Comparison of ENCODE assay signal across 8 cellular contexts in genomic region chr9:121463026-121463827, GRCh38. TPM values are rescaled to one million over a fixed set of nuclear protein-coding genes. Genes with fewer than 3 reads are reported as not detected.
DNase-seq lines count a peak whose midpoint lies in the region; ATAC-seq and TF ChIP-seq lines count a peak whose summit lies in the region.

No MANE protein-coding gene starts in this region.

- no peaks in the 10 kb centered on the region for H3K9me3 Mint-ChIP-seq in progenitor cell of endocrine pancreas (ENCODE audit: low read depth)

- no peaks in the 10 kb centered on the region for H3K9me3 ChIP-seq in SJCRH30 (replicated peaks)

- H3K27me3 Mint-ChIP-seq in progenitor cell of endocrine pancreas, result peaks cover 38% of the 10 kb centered on the region

- H3K36me3 Mint-ChIP-seq in progenitor cell of endocrine pancreas (ENCODE audit: insufficient read depth), result no peaks in the 10 kb centered on the region

- no peaks in the 10 kb centered on the region for H3K4me1 Mint-ChIP-seq in progenitor cell of endocrine pancreas (ENCODE audit: low read depth)

- H3K4me3 ChIP-seq in SJCRH30, result no peak overlapping the region
- H3K4me3 ChIP-seq in fibroblast of pulmonary artery (replicated peaks; ENCODE audit: low read depth, low read length), result no peak overlapping the region

- TF ChIP-seq CTCF in GM12873 (IDR thresholded peaks at IDR 0.05; ENCODE audit: insufficient read depth, low read depth, low read length, missing control alignments), result peak; percentile 72
- peak; percentile 80 for TF ChIP-seq CTCF in fibroblast of pulmonary artery (IDR thresholded peaks at IDR 0.05; ENCODE audit: low read length, missing control alignments)
- peak; percentile 58 for TF ChIP-seq CTCF in progenitor cell of endocrine pancreas (IDR thresholded peaks at IDR 0.05; ENCODE audit: unreplicated experiment)

- H3K27ac ChIP-seq in SJCRH30, result no peak overlapping the region

- in situ Hi-C loops in ACHN (cut with HindIII; ENCODE audit: low pct_ligation_motif_present, low pct_unique_long_range_greater_than_20kb, low sequenced_read_pairs), result no loop called here

- H3K36me3 ChIP-seq in SJCRH30, result no peaks in the 10 kb centered on the region

- no peaks in the 10 kb centered on the region; the same call in 1 of the 2 replicates for H3K4me1 ChIP-seq in SJCRH30

- H3K27ac Mint-ChIP-seq in progenitor cell of endocrine pancreas, result no peak overlapping the region

- no peak overlapping the region for H3K4me3 Mint-ChIP-seq in progenitor cell of endocrine pancreas (ENCODE audit: low read depth)

- no peak for ATAC-seq in HG02798 (IDR thresholded peaks at IDR 0.05; ENCODE audit: poor library complexity, unreplicated experiment)

- peaks cover 6% of the 10 kb centered on the region for H3K27me3 ChIP-seq in SJCRH30

- peak; percentile 28 for DNase-seq in ACHN
- DNase-seq in SJCRH30, result peak; percentile 45 to 75
- peak; percentile 46 for DNase-seq in fibroblast of pulmonary artery (ENCODE audit: low read depth)
- peak; percentile 16 for DNase-seq in progenitor cell of endocrine pancreas (ENCODE audit: low spot score, unreplicated experiment)
- no peak for DNase-seq in NCI-H146 (lab: John Stamatoyannopoulos, UW)
- no peak for DNase-seq in HK-2 (ENCODE audit: unreplicated experiment)

RNA-seq across cellular contexts. Expression of gene GGTA1, which starts 36.4 kb away (rescaled TPM):
- not detected in 2 replicates for total RNA-seq in SJCRH30 (2014; rRNA removed; shearing (Covaris generic))
- total RNA-seq in progenitor cell of endocrine pancreas, result not detected in 2 replicates

Comparison
In these comparisons a context has a peak if more than half of its experiments do, and no peak if none do; other contexts are left out.
1. DNase-seq: peak in ACHN (single experiment), SJCRH30 (2 of 2), fibroblast of pulmonary artery (single experiment) and progenitor cell of endocrine pancreas (single experiment); none in NCI-H146 (single experiment) and HK-2 (single experiment).
2. Peak in every context shown above with its lines, with median percentiles within 50 percentile points of each other: CTCF ChIP-seq.